Comparison of ENCODE assay signal across 41 cellular contexts in genomic region chr7:30971440-30971839, GRCh38. TPM values are rescaled to one million over a fixed set of nuclear protein-coding genes. Genes with fewer than 3 reads are reported as not detected.
"Had no signal": no experiment of that assay in that cellular context is flagged by ENCODE, and none has a peak within 500 bp of the region (broad histone marks: within the 10 kb centered on the region; RNA-seq: fewer than 3 reads in every experiment).

No MANE protein-coding gene starts in this region.

- H3K27me3 ChIP-seq: adrenal gland, body of pancreas, ovary, thyroid gland, upper lobe of left lung, vagina had no signal

- H3K4me1 ChIP-seq: adrenal gland, thyroid gland, vagina had no signal

- H3K36me3 ChIP-seq: adrenal gland, gastroesophageal sphincter, lower lobe of right lung, neutrophil, ovary, prostate gland, stomach, thyroid gland, upper lobe of left lung, vagina, WERI-Rb-1 had no signal

- H3K9me3 ChIP-seq: adrenal gland, body of pancreas, gastroesophageal sphincter, lower lobe of right lung, neutrophil, ovary, prostate gland, stomach, thyroid gland, upper lobe of left lung, vagina had no signal

- H3K36me3 Mint-ChIP-seq: activated naive CD8-positive, alpha-beta T cell treated with anti-CD3 and anti-CD28 coated beads for 36 hours; stimulated activated memory B cell treated with anti-CD40 and anti-IgM and Interleukin-4, amounts not matched to agents 10 μg/mL and 1 μg/mL and 100 μg/mL, for 72 hours had no signal

- H3K27ac ChIP-seq: adrenal gland, body of pancreas, coronary artery, dorsolateral prefrontal cortex, gastroesophageal sphincter, lower lobe of right lung, neutrophil, ovary, skin epidermis, stomach, thyroid gland, vagina, WERI-Rb-1 had no signal

- H3K9me3 Mint-ChIP-seq: activated naive CD4-positive, alpha-beta T cell treated with anti-CD3 and anti-CD28 coated beads for 36 hours; activated naive CD8-positive, alpha-beta T cell treated with anti-CD3 and anti-CD28 coated beads for 36 hours; activated T-helper 1 cell treated with anti-CD3 and anti-CD28 coated beads, Interleukin-12 subunit alpha, Interleukin-12 subunit beta, Interleukin-2, Interleukin-4 antibody, amounts not matched to agents 30 ng/mL and 10 ng/mL and 1 ng/mL, durations not matched to agents 14 hours and 24 hours and 36 hours; effector memory CD8-positive, alpha-beta T cell; nephron progenitor cell; stimulated activated memory B cell treated with anti-CD40 and anti-IgM and Interleukin-4, amounts not matched to agents 10 μg/mL and 1 μg/mL and 100 μg/mL, for 72 hours; T-helper 1 cell treated with Interleukin-12 subunit alpha and Interleukin-12 subunit beta and Interleukin-4 antibody, amounts not matched to agents 30 μg/mL and 1 μg/mL, for 36 hours had no signal

- DNase-seq: activated CD4-positive, alpha-beta T cell treated with anti-CD3 and anti-CD28 coated beads for 48 hours; activated CD4-positive, alpha-beta T cell treated with anti-CD3 and anti-CD28 coated beads, Interleukin-2, amount 50 U/mL, for 48 hours; activated effector memory CD4-positive, alpha-beta T cell treated with anti-CD3 and anti-CD28 coated beads, Interleukin-2, amount 50 U/mL, for 16 hours; activated naive CD4-positive, alpha-beta T cell treated with anti-CD3 and anti-CD28 coated beads for 36 hours; activated naive CD8-positive, alpha-beta T cell treated with anti-CD3 and anti-CD28 coated beads for 36 hours; activated T-cell treated with anti-CD3 and anti-CD28 coated beads, Interleukin-2, amount 50 U/mL, for 1 hour; body of pancreas; cerebellar nuclear complex; dorsolateral prefrontal cortex; effector memory CD8-positive, alpha-beta T cell; erythroblast; hippocampal formation; lower lobe of right lung; ovary; retina; stimulated activated CD4-positive, alpha-beta T cell treated with anti-CD3 and anti-CD28 coated beads, Interleukin-12 subunit alpha, Interleukin-12 subunit beta, amount 100 ng/mL, for 4 hours; stimulated activated CD4-positive, alpha-beta T cell treated with anti-CD3 and anti-CD28 coated beads, Interleukin-4, amount 100 ng/mL, for 4 hours; stimulated activated CD8-positive, alpha-beta memory T cell treated with anti-CD3 and anti-CD28 coated beads, Interleukin-4, amount 100 ng/mL, for 48 hours; stomach; SW 1271; T-helper 9 cell; thyroid gland; upper lobe of left lung; WERI-Rb-1 had no signal

- H3K27ac Mint-ChIP-seq: activated naive CD4-positive, alpha-beta T cell treated with anti-CD3 and anti-CD28 coated beads for 36 hours; activated naive CD8-positive, alpha-beta T cell treated with anti-CD3 and anti-CD28 coated beads for 36 hours; activated T-helper 1 cell treated with anti-CD3 and anti-CD28 coated beads, Interleukin-12 subunit alpha, Interleukin-12 subunit beta, Interleukin-2, Interleukin-4 antibody, amounts not matched to agents 30 ng/mL and 10 ng/mL and 1 ng/mL, durations not matched to agents 14 hours and 24 hours and 36 hours; effector memory CD8-positive, alpha-beta T cell; nephron progenitor cell; stimulated activated memory B cell treated with anti-CD40 and anti-IgM and Interleukin-4, amounts not matched to agents 10 μg/mL and 1 μg/mL and 100 μg/mL, for 72 hours; T-helper 1 cell treated with Interleukin-12 subunit alpha and Interleukin-12 subunit beta and Interleukin-4 antibody, amounts not matched to agents 30 μg/mL and 1 μg/mL, for 36 hours had no signal

- H3K4me3 Mint-ChIP-seq: activated naive CD4-positive, alpha-beta T cell treated with anti-CD3 and anti-CD28 coated beads for 36 hours; activated naive CD8-positive, alpha-beta T cell treated with anti-CD3 and anti-CD28 coated beads for 36 hours; activated T-helper 1 cell treated with anti-CD3 and anti-CD28 coated beads, Interleukin-12 subunit alpha, Interleukin-12 subunit beta, Interleukin-2, Interleukin-4 antibody, amounts not matched to agents 30 ng/mL and 10 ng/mL and 1 ng/mL, durations not matched to agents 14 hours and 24 hours and 36 hours; effector memory CD8-positive, alpha-beta T cell; nephron progenitor cell; stimulated activated memory B cell treated with anti-CD40 and anti-IgM and Interleukin-4, amounts not matched to agents 10 μg/mL and 1 μg/mL and 100 μg/mL, for 72 hours; T-helper 1 cell treated with Interleukin-12 subunit alpha and Interleukin-12 subunit beta and Interleukin-4 antibody, amounts not matched to agents 30 μg/mL and 1 μg/mL, for 36 hours had no signal

- H3K4me3 ChIP-seq: adrenal gland, body of pancreas, coronary artery, dorsolateral prefrontal cortex, gastroesophageal sphincter, lower lobe of right lung, ovary, prostate gland, skin epidermis, stomach, thyroid gland, upper lobe of left lung, vagina had no signal

- ATAC-seq: activated CD4-positive, CD25-positive, alpha-beta regulatory T cell treated with anti-CD3 and anti-CD28 coated beads, Interleukin-2, amount 50 U/mL, for 24 hours; effector memory CD8-positive, alpha-beta T cell; gastroesophageal sphincter; lower lobe of right lung; sciatic nerve; stimulated activated memory B cell treated with anti-CD40 and anti-IgM and Interleukin-4, amounts not matched to agents 10 μg/mL and 1 μg/mL and 100 μg/mL, for 72 hours had no signal

RNA-seq across cellular contexts. Expression of gene GHRHR, which starts 7.7 kb away (rescaled TPM):
- total RNA-seq: activated naive CD4-positive, alpha-beta T cell treated with anti-CD3 and anti-CD28 coated beads for 36 hours; activated naive CD8-positive, alpha-beta T cell treated with anti-CD3 and anti-CD28 coated beads for 36 hours; activated T-helper 1 cell treated with anti-CD3 and anti-CD28 coated beads, Interleukin-12 subunit alpha, Interleukin-12 subunit beta, Interleukin-2, Interleukin-4 antibody, amounts not matched to agents 30 ng/mL and 10 ng/mL and 1 ng/mL, durations not matched to agents 14 hours and 24 hours and 36 hours; body of pancreas; fibroblast of lung; fibroblast of villous mesenchyme; gastroesophageal sphincter; kidney epithelial cell; lower lobe of right lung; mesenteric fat pad; ovary; stomach; vagina had no signal
- polyA plus RNA-seq: fibroblast of lung, ovary had no signal
